Comparison of ENCODE assay signal across 17 cellular contexts in genomic region chr15:89165677-89166076, GRCh38. TPM values are rescaled to one million over a fixed set of nuclear protein-coding genes. Genes with fewer than 3 reads are reported as not detected.
DNase-seq lines count a peak whose midpoint lies in the region; ATAC-seq, FAIRE-seq and TF ChIP-seq lines count a peak whose summit lies in the region.
"Had no signal": no experiment of that assay in that cellular context is flagged by ENCODE, and none has a peak within 500 bp of the region (broad histone marks: within the 10 kb centered on the region; RNA-seq: fewer than 3 reads in every experiment).

No MANE protein-coding gene starts in this region.

- DNase-seq in A549 (ENCODE audit: low read depth in 1 of 2, low spot score in 1 of 2) (no peak), GM03348 (ENCODE audit: low spot score) (peak; percentile 37), coronary artery (ENCODE audit: low spot score) (no peak), NK-92 (lab: John Stamatoyannopoulos, UW; ENCODE audit: unreplicated experiment) (no peak)
- DNase-seq in naive thymus-derived CD8-positive, alpha-beta T cell = no peak
- DNase-seq: activated naive CD4-positive, alpha-beta T cell treated with anti-CD3 and anti-CD28 coated beads, Interleukin-2, amount 10 ng/mL, durations not matched to agents 7 days and 5 days; midbrain; stimulated activated CD4-positive, alpha-beta T cell treated with anti-CD3 and anti-CD28 coated beads, Interleukin-2, amount 100 ng/mL, for 24 hours had no signal

- H3K36me3 Mint-ChIP-seq in nephron (ENCODE audit: low read depth) = peaks cover under 1% of the 10 kb centered on the region
- H3K36me3 Mint-ChIP-seq in naive thymus-derived CD8-positive, alpha-beta T cell = peaks cover 0 to 25% (median 5%) of the 10 kb centered on the region in 3 donors

- H3K27ac ChIP-seq in A549 (peak overlapping the region; percentile 3; a peak in 1 of 6 replicates), coronary artery (peak overlapping the region; percentile 21 to 63)
- H3K27ac ChIP-seq: BLaER1 treated with 17β-estradiol and CSF1 and Interleukin-3, amounts not matched to agents 10 nM and 100 nM; RWPE1 had no signal

- ATAC-seq in A549 = no peak
- ATAC-seq in naive thymus-derived CD8-positive, alpha-beta T cell = no peak
- no peak for ATAC-seq in HG02870 (IDR thresholded peaks at IDR 0.05; ENCODE audit: unreplicated experiment)
- no peak for ATAC-seq in HG02981 (IDR thresholded peaks at IDR 0.05; ENCODE audit: unreplicated experiment)
- ATAC-seq: K562 had no signal

- peak overlapping the region; percentile 89 to 94 (median 94) for H3K27ac Mint-ChIP-seq in nephron
- no peak overlapping the region for H3K27ac Mint-ChIP-seq in naive thymus-derived CD8-positive, alpha-beta T cell
- H3K27ac Mint-ChIP-seq: activated naive CD4-positive, alpha-beta T cell treated with anti-CD3 and anti-CD28 coated beads, Interleukin-2, amount 10 ng/mL, durations not matched to agents 7 days and 5 days had no signal

- no peaks in the 10 kb centered on the region for H3K27me3 Mint-ChIP-seq in nephron (ENCODE audit: low read depth)
- H3K27me3 Mint-ChIP-seq in naive thymus-derived CD8-positive, alpha-beta T cell = no peaks in the 10 kb centered on the region
- H3K27me3 Mint-ChIP-seq: activated naive CD4-positive, alpha-beta T cell treated with anti-CD3 and anti-CD28 coated beads, Interleukin-2, amount 10 ng/mL, durations not matched to agents 7 days and 5 days had no signal

- H3K9me3 Mint-ChIP-seq in nephron = no peaks in the 10 kb centered on the region
- H3K9me3 Mint-ChIP-seq in naive thymus-derived CD8-positive, alpha-beta T cell = no peaks in the 10 kb centered on the region
- H3K9me3 Mint-ChIP-seq: activated naive CD4-positive, alpha-beta T cell treated with anti-CD3 and anti-CD28 coated beads, Interleukin-2, amount 10 ng/mL, durations not matched to agents 7 days and 5 days had no signal

- peaks cover 54% of the 10 kb centered on the region for H3K4me1 Mint-ChIP-seq in nephron
- H3K4me1 Mint-ChIP-seq in naive thymus-derived CD8-positive, alpha-beta T cell = peaks cover 5 to 13% (median 8%) of the 10 kb centered on the region in 4 donors

- WGBS in A549 (ENCODE audit: missing lambda C conversion rate) = 67% methylated on average over 2 of the region's 2 CpGs

- no peak for TF ChIP-seq POLR2A in A549 (IDR thresholded peaks at IDR 0.05; ENCODE audit: low read length)

- TF ChIP-seq RAD21 in A549 (conservative IDR thresholded peaks at IDR 0.05 in 1 of 2, IDR thresholded peaks at IDR 0.05 in 1 of 2) = no peak

- H3K4me3 ChIP-seq in A549 = no peak overlapping the region
- no peak overlapping the region for H3K4me3 ChIP-seq in coronary artery
- H3K4me3 ChIP-seq: BLaER1 treated with 17β-estradiol and CSF1 and Interleukin-3, amounts not matched to agents 10 nM and 100 nM; K562; prostate gland had no signal

- CTCF ChIA-PET in A549 (lab: Yijun Ruan, JAX) = interaction anchor here (1.3 to 21.7 kb wide), 7 partner anchors 9 to 132 kb away, joined by 3 to 735 read pairs (median 22); no protein-coding TSS in a partner anchor

- TF ChIP-seq CTCF in A549 (IDR thresholded peaks at IDR 0.05) = no peak
- no peak for TF ChIP-seq CTCF in coronary artery (IDR thresholded peaks at IDR 0.05)
- no peak for TF ChIP-seq CTCF in nephron (IDR thresholded peaks at IDR 0.05; ENCODE audit: unreplicated experiment in 3 of 3)

- no peak for TF ChIP-seq EP300 in A549 (IDR thresholded peaks at IDR 0.05)

- 0 out of 3 replicates have a peak overlapping the region, but pooled peaks have one; percentile 9 for H3K4me2 ChIP-seq in A549

- peaks cover 36% of the 10 kb centered on the region for H3K4me1 ChIP-seq in A549

- FAIRE-seq in A549 (lab: Jason Lieb, UNC) = no peak
- FAIRE-seq: colon, K562 had no signal

- H3K9me3 ChIP-seq in A549 = no peaks in the 10 kb centered on the region
- H3K9me3 ChIP-seq: BLaER1 treated with 17β-estradiol and CSF1 and Interleukin-3, amounts not matched to agents 10 nM and 100 nM; prostate gland had no signal

- no peak overlapping the region for H3K4me3 Mint-ChIP-seq in nephron
- H3K4me3 Mint-ChIP-seq in naive thymus-derived CD8-positive, alpha-beta T cell = no peak overlapping the region
- H3K4me3 Mint-ChIP-seq: activated naive CD4-positive, alpha-beta T cell treated with anti-CD3 and anti-CD28 coated beads, Interleukin-2, amount 10 ng/mL, durations not matched to agents 7 days and 5 days had no signal

- POLR2A ChIA-PET in A549 (lab: Yijun Ruan, JAX) = no interaction called here
- POLR2A ChIA-PET in naive thymus-derived CD8-positive, alpha-beta T cell (lab: Charles Lee) = no interaction called here

TF ChIP-seq in A549, 52 proteins besides CTCF, POLR2A, EP300 and RAD21:
- TF ChIP-seq, protein P1, sequence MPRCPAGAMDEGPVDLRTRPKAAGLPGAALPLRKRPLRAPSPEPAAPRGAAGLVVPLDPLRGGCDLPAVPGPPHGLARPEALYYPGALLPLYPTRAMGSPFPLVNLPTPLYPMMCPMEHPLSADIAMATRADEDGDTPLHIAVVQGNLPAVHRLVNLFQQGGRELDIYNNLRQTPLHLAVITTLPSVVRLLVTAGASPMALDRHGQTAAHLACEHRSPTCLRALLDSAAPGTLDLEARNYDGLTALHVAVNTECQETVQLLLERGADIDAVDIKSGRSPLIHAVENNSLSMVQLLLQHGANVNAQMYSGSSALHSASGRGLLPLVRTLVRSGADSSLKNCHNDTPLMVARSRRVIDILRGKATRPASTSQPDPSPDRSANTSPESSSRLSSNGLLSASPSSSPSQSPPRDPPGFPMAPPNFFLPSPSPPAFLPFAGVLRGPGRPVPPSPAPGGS (IDR thresholded peaks at IDR 0.05) = no peak
- TF ChIP-seq JUN (IDR thresholded peaks at IDR 0.05) (no peak), NFE2L2 (conservative IDR thresholded peaks at IDR 0.05; ENCODE audit: low read length) (no peak), KDM1A (IDR thresholded peaks at IDR 0.05; ENCODE audit: low read depth) (no peak), HOXB13 (CRISPR knock-in tag; IDR thresholded peaks at IDR 0.05; ENCODE audit: low read depth) (no peak), ATOH8 (CRISPR knock-in tag; IDR thresholded peaks at IDR 0.05; ENCODE audit: low read depth) (no peak), BHLHE40 (IDR thresholded peaks at IDR 0.05; ENCODE audit: low read depth, low read length) (no peak), SMC3 (IDR thresholded peaks at IDR 0.05) (no peak), HEYL (CRISPR knock-in tag; IDR thresholded peaks at IDR 0.05) (no peak), CHD2 (IDR thresholded peaks at IDR 0.05; ENCODE audit: low read length, partially characterized antibody) (no peak), CHD4 (IDR thresholded peaks at IDR 0.05; ENCODE audit: borderline replicate concordance) (no peak)
- TF ChIP-seq, protein P2, sequence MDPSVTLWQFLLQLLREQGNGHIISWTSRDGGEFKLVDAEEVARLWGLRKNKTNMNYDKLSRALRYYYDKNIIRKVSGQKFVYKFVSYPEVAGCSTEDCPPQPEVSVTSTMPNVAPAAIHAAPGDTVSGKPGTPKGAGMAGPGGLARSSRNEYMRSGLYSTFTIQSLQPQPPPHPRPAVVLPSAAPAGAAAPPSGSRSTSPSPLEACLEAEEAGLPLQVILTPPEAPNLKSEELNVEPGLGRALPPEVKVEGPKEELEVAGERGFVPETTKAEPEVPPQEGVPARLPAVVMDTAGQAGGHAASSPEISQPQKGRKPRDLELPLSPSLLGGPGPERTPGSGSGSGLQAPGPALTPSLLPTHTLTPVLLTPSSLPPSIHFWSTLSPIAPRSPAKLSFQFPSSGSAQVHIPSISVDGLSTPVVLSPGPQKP (IDR thresholded peaks at IDR 0.05; ENCODE audit: low read depth, low read length) = no peak
- TF ChIP-seq, protein P3, sequence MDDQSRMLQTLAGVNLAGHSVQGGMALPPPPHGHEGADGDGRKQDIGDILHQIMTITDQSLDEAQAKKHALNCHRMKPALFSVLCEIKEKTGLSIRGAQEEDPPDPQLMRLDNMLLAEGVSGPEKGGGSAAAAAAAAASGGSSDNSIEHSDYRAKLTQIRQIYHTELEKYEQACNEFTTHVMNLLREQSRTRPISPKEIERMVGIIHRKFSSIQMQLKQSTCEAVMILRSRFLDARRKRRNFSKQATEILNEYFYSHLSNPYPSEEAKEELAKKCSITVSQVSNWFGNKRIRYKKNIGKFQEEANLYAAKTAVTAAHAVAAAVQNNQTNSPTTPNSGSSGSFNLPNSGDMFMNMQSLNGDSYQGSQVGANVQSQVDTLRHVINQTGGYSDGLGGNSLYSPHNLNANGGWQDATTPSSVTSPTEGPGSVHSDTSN (IDR thresholded peaks at IDR 0.05) = no peak
- TF ChIP-seq, protein P4, sequence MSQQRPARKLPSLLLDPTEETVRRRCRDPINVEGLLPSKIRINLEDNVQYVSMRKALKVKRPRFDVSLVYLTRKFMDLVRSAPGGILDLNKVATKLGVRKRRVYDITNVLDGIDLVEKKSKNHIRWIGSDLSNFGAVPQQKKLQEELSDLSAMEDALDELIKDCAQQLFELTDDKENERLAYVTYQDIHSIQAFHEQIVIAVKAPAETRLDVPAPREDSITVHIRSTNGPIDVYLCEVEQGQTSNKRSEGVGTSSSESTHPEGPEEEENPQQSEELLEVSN (IDR thresholded peaks at IDR 0.05; ENCODE audit: borderline replicate concordance, low read depth) = no peak
TF ChIP-seq in A549: peak in this region for 0.

RNA-seq across cellular contexts. Expression of gene RLBP1, which starts 55.7 kb away (rescaled TPM):
- not detected in 2 replicates for polyA plus RNA-seq in A549 (2011; rRNA removed)
- polyA plus RNA-seq in A549 (2012; cell fraction: cytosol; rRNA removed) = not detected in 2 replicates
- not detected in 2 replicates for polyA plus RNA-seq in A549 (2012; cell fraction: nucleus; rRNA removed)
- not detected in 3 replicates for polyA plus RNA-seq in A549 (2017; fragmentation: RNase III; extraction: RNeasy Plus Mini Kit Qiagen cat#74134 plus additional on column Dnase treatment)
- polyA minus RNA-seq in A549 (2011; rRNA and poly(A)+ RNA removed) = not detected in 2 replicates
- total RNA-seq in naive thymus-derived CD8-positive, alpha-beta T cell = not detected
- not detected for polyA plus RNA-seq in naive thymus-derived CD8-positive, alpha-beta T cell
- total RNA-seq: Daoy, prostate gland had no signal
- polyA plus RNA-seq: K562 had no signal

Comparison
In these comparisons a context has a peak if more than half of its experiments do, and no peak if none do; other contexts are left out.
1. H3K27ac Mint-ChIP-seq: peak in nephron (3 of 3); none in naive thymus-derived CD8-positive, alpha-beta T cell (0 of 10).